Comparison of ENCODE assay signal across 14 cellular contexts in genomic region chr3:187963003-187963676, GRCh38.
DNase-seq lines count a peak whose midpoint lies in the region; ATAC-seq, FAIRE-seq and TF ChIP-seq lines count a peak whose summit lies in the region.
"Had no signal": no experiment of that assay in that cellular context is flagged by ENCODE, and none has a peak within 500 bp of the region (broad histone marks: within the 10 kb centered on the region; RNA-seq: fewer than 3 reads in every experiment).

No MANE protein-coding gene starts in this region.

- TF ChIP-seq RAD21 in Ishikawa (IDR thresholded peaks at IDR 0.05; ENCODE audit: low read depth): no peak

- CTCF ChIA-PET in activated CD8-positive, alpha-beta T cell treated with anti-CD3 and anti-CD28 coated beads for 36 hours (lab: Charles Lee): interaction anchor here (0.7 to 2.2 kb wide), 2 partner anchors 11 to 215 kb away, joined by 3 to 17 read pairs; no protein-coding TSS in a partner anchor
- CTCF ChIA-PET in mammary epithelial cell (lab: Charles Lee; ENCODE audit: low non-redundant PET): no interaction called here

- DNase-seq in SIG-M5 treated with dmso at 0.1 percent for 504 hours (lab: John Stamatoyannopoulos, UW; ENCODE audit: unreplicated experiment) (peak; percentile 57), SIG-M5 (lab: John Stamatoyannopoulos, UW) (no peak), psoas muscle (no peak), NCI-H2029 treated with DMSO at 0.1 percent for 48 hours (lab: John Stamatoyannopoulos, UW) (no peak), RCC 7860 (ENCODE audit: low spot score) (no peak), mammary epithelial cell (no peak)
- DNase-seq in activated CD8-positive, alpha-beta T cell treated with anti-CD3 and anti-CD28 coated beads for 36 hours: peak; percentile 57
- DNase-seq: activated gamma-delta T cell, H7, kidney glomerular epithelial cell, natural killer cell, right lobe of liver had no signal

- no peak overlapping the region for H3K4me3 ChIP-seq in psoas muscle
- no peak overlapping the region for H3K4me3 ChIP-seq in mammary epithelial cell (replicated peaks in 1 of 3; ENCODE audit: insufficient read depth in 1 of 3, low read depth in 2 of 3, low read length in 3 of 3)
- H3K4me3 ChIP-seq: right lobe of liver had no signal

- no peaks in the 10 kb centered on the region for H3K9me3 Mint-ChIP-seq in activated CD8-positive, alpha-beta T cell treated with anti-CD3 and anti-CD28 coated beads for 36 hours
- H3K9me3 Mint-ChIP-seq: natural killer cell had no signal

- no peaks in the 10 kb centered on the region for H4K20me1 ChIP-seq in mammary epithelial cell (ENCODE audit: insufficient read depth, low read length)

- H3K9ac ChIP-seq in mammary epithelial cell (ENCODE audit: insufficient read depth, low read length): no peak overlapping the region

- no peak for FAIRE-seq in RCC 7860 (lab: Jason Lieb, UNC)
- FAIRE-seq: A204.1 had no signal

- H3K9me3 ChIP-seq in psoas muscle (no peaks in the 10 kb centered on the region), mammary epithelial cell (replicated peaks; ENCODE audit: insufficient read depth, low read length) (no peaks in the 10 kb centered on the region)
- H3K9me3 ChIP-seq: right lobe of liver had no signal

- no peak overlapping the region for H2AFZ ChIP-seq in mammary epithelial cell (ENCODE audit: low read depth, low read length)

- no peaks in the 10 kb centered on the region for H3K36me3 Mint-ChIP-seq in activated CD8-positive, alpha-beta T cell treated with anti-CD3 and anti-CD28 coated beads for 36 hours (ENCODE audit: low read depth)
- H3K36me3 Mint-ChIP-seq: natural killer cell had no signal

- TF ChIP-seq CTCF in activated CD8-positive, alpha-beta T cell treated with anti-CD3 and anti-CD28 coated beads for 36 hours (IDR thresholded peaks at IDR 0.05): no peak
- TF ChIP-seq CTCF in psoas muscle (IDR thresholded peaks at IDR 0.05): no peak
- no peak for TF ChIP-seq CTCF in mammary epithelial cell (conservative IDR thresholded peaks at IDR 0.05 in 1 of 2, IDR thresholded peaks at IDR 0.05 in 1 of 2; ENCODE audit: extremely low read depth in 1 of 2, insufficient read depth in 1 of 2, low read depth in 1 of 2, low read length in 2 of 2)

- intact Hi-C loops in activated CD8-positive, alpha-beta T cell treated with anti-CD3 and anti-CD28 coated beads for 36 hours (cut with micrococcal nuclease): loop anchor here (5.0 kb wide), 1 partner anchor 41 kb away; no protein-coding TSS in a partner anchor
- intact Hi-C loops in psoas muscle (cut with DNase I) (loop anchor here in 1 of 2 donors (10.0 kb wide), 1 partner anchor 382 kb away; no protein-coding TSS in a partner anchor), mammary epithelial cell (cut with micrococcal nuclease) (no loop called here)

- no TSS peak for BruUV-seq in mammary epithelial cell (replicated peaks; lab: Mats Ljungman, UMichigan)

- POLR2A ChIA-PET in activated CD8-positive, alpha-beta T cell treated with anti-CD3 and anti-CD28 coated beads for 36 hours (lab: Charles Lee): interaction anchor here (0.9 to 1.3 kb wide), 5 partner anchors 9 to 220 kb away, joined by 3 read pairs; no protein-coding TSS in a partner anchor

- no peak for TF ChIP-seq EP300 in Ishikawa (IDR thresholded peaks at IDR 0.05; ENCODE audit: borderline replicate concordance)

- peaks cover 39% of the 10 kb centered on the region for H3K4me1 ChIP-seq in psoas muscle
- peaks cover 3% of the 10 kb centered on the region for H3K4me1 ChIP-seq in mammary epithelial cell (ENCODE audit: insufficient read depth, low read length)

- no peak overlapping the region for H3K4me2 ChIP-seq in mammary epithelial cell (ENCODE audit: insufficient read depth, low read depth, low read length)

- dilution Hi-C loops in mammary epithelial cell (cut with HindIII; ENCODE audit: low sequenced_read_pairs): no loop called here

- H3K27ac ChIP-seq in psoas muscle (peak overlapping the region; percentile 89), mammary epithelial cell (ENCODE audit: insufficient read depth, low read depth, low read length) (no peak overlapping the region)

- H3K36me3 ChIP-seq in psoas muscle (ENCODE audit: insufficient read depth in 1 of 2, low read depth in 1 of 2) (no peaks in the 10 kb centered on the region), mammary epithelial cell (ENCODE audit: insufficient read depth, low read length) (no peaks in the 10 kb centered on the region)
- H3K36me3 ChIP-seq: right lobe of liver had no signal

- no peak overlapping the region for H3K4me3 Mint-ChIP-seq in activated CD8-positive, alpha-beta T cell treated with anti-CD3 and anti-CD28 coated beads for 36 hours
- H3K4me3 Mint-ChIP-seq: natural killer cell had no signal

- H3K27me3 ChIP-seq in psoas muscle (ENCODE audit: insufficient read depth in 3 of 3, low read length in 2 of 3): no peaks in the 10 kb centered on the region
- no peaks in the 10 kb centered on the region for H3K27me3 ChIP-seq in mammary epithelial cell (ENCODE audit: insufficient read depth, low read length)
- H3K27me3 ChIP-seq: right lobe of liver had no signal

- no peaks in the 10 kb centered on the region for H3K79me2 ChIP-seq in mammary epithelial cell (ENCODE audit: insufficient read depth, low read length)

- no peak overlapping the region for H3K27ac Mint-ChIP-seq in activated CD8-positive, alpha-beta T cell treated with anti-CD3 and anti-CD28 coated beads for 36 hours
- H3K27ac Mint-ChIP-seq: natural killer cell had no signal

- WGBS in psoas muscle, 3 donors: 61 to 85% (median 61%) methylated on average over 5 of the region's 5 CpGs
- 91% methylated on average over 5 of the region's 5 CpGs for WGBS in mammary epithelial cell (ENCODE audit: low coverage, missing lambda C conversion rate)

- ATAC-seq in activated CD8-positive, alpha-beta T cell treated with anti-CD3 and anti-CD28 coated beads for 36 hours: peak; percentile 83
- ATAC-seq in psoas muscle: peak in 3 of 4 donors; percentile 12 to 17 (median 13)

- H3K4me1 Mint-ChIP-seq in activated CD8-positive, alpha-beta T cell treated with anti-CD3 and anti-CD28 coated beads for 36 hours (ENCODE audit: low read depth): peaks cover 21% of the 10 kb centered on the region

- in situ Hi-C loops in mammary epithelial cell (cut with MboI; ENCODE audit: low sequenced_read_pairs in 2 of 2): no loop called here

- no peaks in the 10 kb centered on the region for H3K27me3 Mint-ChIP-seq in activated CD8-positive, alpha-beta T cell treated with anti-CD3 and anti-CD28 coated beads for 36 hours

TF ChIP-seq in Ishikawa, 13 proteins besides CTCF, POLR2A, EP300 and RAD21:
- TF ChIP-seq TEAD4 (IDR thresholded peaks at IDR 0.05): peak; percentile 31; the same call in 1 of the 2 replicates
- TF ChIP-seq EGR1 (IDR thresholded peaks at IDR 0.05): no peak

Comparison
In these comparisons a context has a peak if more than half of its experiments do, and no peak if none do; other contexts are left out.
1. DNase-seq: peak in SIG-M5 treated with dmso at 0.1 percent for 504 hours (single experiment) and activated CD8-positive, alpha-beta T cell treated with anti-CD3 and anti-CD28 coated beads for 36 hours (single experiment); none in SIG-M5 (single experiment), psoas muscle (0 of 2), NCI-H2029 treated with DMSO at 0.1 percent for 48 hours (single experiment), RCC 7860 (single experiment) and mammary epithelial cell (single experiment).